ENCODE assay signal across 7 cellular contexts in genomic region chr2:10297950-10298349, GRCh38. TPM values are rescaled to one million over a fixed set of nuclear protein-coding genes. Genes with fewer than 3 reads are reported as not detected.
DNase-seq lines count a peak whose midpoint lies in the region; ATAC-seq and TF ChIP-seq lines count a peak whose summit lies in the region.

No MANE protein-coding gene starts in this region.

- 69 to 83% methylated on average over 2 to 5 of the region's 5 CpGs for WGBS in endodermal cell (ENCODE audit: insufficient coverage in 1 of 2, insufficient read length in 1 of 2), 2 experiments

- H3K27ac ChIP-seq in endodermal cell (ENCODE audit: low read depth, low read length) = no peak overlapping the region
- H3K27ac ChIP-seq in gastrocnemius medialis = peak overlapping the region; percentile 45 to 66 (median 54)

- H3K4me1 Mint-ChIP-seq in activated B cell treated with CpG ODN at 0.5 μM for 24 hours (peaks cover 30% of the 10 kb centered on the region), endodermal cell (peaks cover 15% of the 10 kb centered on the region)

- H3K27me3 ChIP-seq in endodermal cell (ENCODE audit: control insufficient read depth, insufficient read depth, low read length, poor library complexity, severe bottlenecking) = peaks cover under 1% of the 10 kb centered on the region
- no peaks in the 10 kb centered on the region for H3K27me3 ChIP-seq in gastrocnemius medialis

- no peak overlapping the region for H3K9ac ChIP-seq in endodermal cell (ENCODE audit: extremely low read depth, low read length, poor library complexity, severe bottlenecking)

- H3K4me3 Mint-ChIP-seq in activated B cell treated with CpG ODN at 0.5 μM for 24 hours (peak overlapping the region; percentile 53), endodermal cell (no peak overlapping the region)

- ATAC-seq in activated B cell treated with CpG ODN at 0.5 μM for 24 hours (ENCODE audit: low read depth) (no peak), gastrocnemius medialis (peak; percentile 29 to 64), GM21447 (IDR thresholded peaks at IDR 0.05; ENCODE audit: unreplicated experiment) (no peak)

- H3K27ac Mint-ChIP-seq in activated B cell treated with CpG ODN at 0.5 μM for 24 hours (no peak overlapping the region), endodermal cell (peak overlapping the region; percentile 48)

- H3K9me3 Mint-ChIP-seq in activated B cell treated with CpG ODN at 0.5 μM for 24 hours (peaks cover 4% of the 10 kb centered on the region), endodermal cell (peaks cover 13% of the 10 kb centered on the region)

- peaks cover 15% of the 10 kb centered on the region for H3K9me3 ChIP-seq in endodermal cell (ENCODE audit: control insufficient read depth, low read length)
- no peaks in the 10 kb centered on the region for H3K9me3 ChIP-seq in gastrocnemius medialis

- peak; percentile 96 for DNase-seq in HT1080 (ENCODE audit: low read depth)
- no peak for DNase-seq in activated B cell treated with CpG ODN at 0.5 μM for 24 hours
- DNase-seq in endodermal cell = no peak
- peak; percentile 41 to 57 for DNase-seq in gastrocnemius medialis
- DNase-seq in KG1 (lab: John Stamatoyannopoulos, UW) = no peak
- no peak for DNase-seq in DMS114 treated with DMSO at 0.1 percent for 48 hours (lab: John Stamatoyannopoulos, UW; ENCODE audit: unreplicated experiment)

- no peak for TF ChIP-seq POLR2A in gastrocnemius medialis (IDR thresholded peaks at IDR 0.05)

- H3K4me1 ChIP-seq in endodermal cell (ENCODE audit: control insufficient read depth, insufficient read depth, low read length) (no peaks in the 10 kb centered on the region), gastrocnemius medialis (peaks cover 0 to 4% of the 10 kb centered on the region in 2 donors)

- H3K4me3 ChIP-seq in endodermal cell (ENCODE audit: low read length) = no peak overlapping the region
- H3K4me3 ChIP-seq in gastrocnemius medialis = no peak overlapping the region

- H3K36me3 Mint-ChIP-seq in activated B cell treated with CpG ODN at 0.5 μM for 24 hours (ENCODE audit: low read depth) (no peaks in the 10 kb centered on the region), endodermal cell (ENCODE audit: low read depth) (peaks cover 3% of the 10 kb centered on the region)

- POLR2A ChIA-PET in activated B cell treated with CpG ODN at 0.5 μM for 24 hours (lab: Charles Lee) = interaction anchor here (0.6 to 1.4 kb wide), 6 partner anchors 84 to 159 kb away, joined by 3 to 8 read pairs (median 4); no protein-coding TSS in a partner anchor

- intact Hi-C loops in activated B cell treated with CpG ODN at 0.5 μM for 24 hours (cut with micrococcal nuclease) = no loop called here
- intact Hi-C loops in gastrocnemius medialis (cut with DNase I; ENCODE audit: low total_unique reads) = no loop called here

- no peak for TF ChIP-seq CTCF in activated B cell treated with CpG ODN at 0.5 μM for 24 hours (IDR thresholded peaks at IDR 0.05)
- TF ChIP-seq CTCF in endodermal cell (conservative IDR thresholded peaks at IDR 0.05) = no peak
- no peak for TF ChIP-seq CTCF in gastrocnemius medialis (IDR thresholded peaks at IDR 0.05 in 4 of 5, conservative IDR thresholded peaks at IDR 0.05 in 1 of 5)

- CTCF ChIA-PET in activated B cell treated with CpG ODN at 0.5 μM for 24 hours (lab: Charles Lee) = interaction anchor here (0.9 to 2.1 kb wide), 4 partner anchors 110 to 174 kb away, joined by 3 to 8 read pairs (median 3); no protein-coding TSS in a partner anchor

- H3K27me3 Mint-ChIP-seq in activated B cell treated with CpG ODN at 0.5 μM for 24 hours (no peaks in the 10 kb centered on the region), endodermal cell (ENCODE audit: insufficient read depth) (peaks cover 2% of the 10 kb centered on the region)

- no peaks in the 10 kb centered on the region for H3K36me3 ChIP-seq in endodermal cell (ENCODE audit: control insufficient read depth, insufficient read depth, low read length)
- H3K36me3 ChIP-seq in gastrocnemius medialis = no peaks in the 10 kb centered on the region

- in situ Hi-C loops in gastrocnemius medialis (cut with MboI; ENCODE audit: low sequenced_read_pairs in 4 of 4) = no loop called here

RNA-seq across cellular contexts. Expression of gene HPCAL1, which starts 4.8 kb away (rescaled TPM):
- 158 and 201 TPM in 2 replicates for total RNA-seq in HT1080 (2014; rRNA removed; shearing (Covaris generic))
- 216 and 260 TPM in 2 replicates for polyA plus RNA-seq in HT1080 (2015; cell fraction: cytosol; rRNA removed)
- 106 and 112 TPM in 2 replicates for polyA plus RNA-seq in HT1080 (2015; cell fraction: nucleus; rRNA removed)
- total RNA-seq in activated B cell treated with CpG ODN at 0.5 μM for 24 hours (15.2 and 15.9 TPM in 2 replicates), endodermal cell (1 to 10 TPM; 6.8 to 8.1 TPM), gastrocnemius medialis (10 to 100 TPM; 29.0 to 45.5 (median 34.5) TPM)
- polyA plus RNA-seq in endodermal cell (2013, experiment 1 of 2) = 17.6 TPM
- polyA plus RNA-seq in endodermal cell (2013, experiment 2 of 2) = 14.0 TPM

Comparison
In these comparisons a context has a peak if more than half of its experiments do, and no peak if none do; other contexts are left out.
1. DNase-seq: peak in HT1080 (single experiment) and gastrocnemius medialis (2 of 2); none in activated B cell treated with CpG ODN at 0.5 μM for 24 hours (single experiment), endodermal cell (single experiment), KG1 (single experiment) and DMS114 treated with DMSO at 0.1 percent for 48 hours (single experiment).
2. ATAC-seq: peak in gastrocnemius medialis (2 of 2); none in activated B cell treated with CpG ODN at 0.5 μM for 24 hours (single experiment) and GM21447 (single experiment).